21 cellular contexts compared by ENCODE assay signal in the genomic region with DNA sequence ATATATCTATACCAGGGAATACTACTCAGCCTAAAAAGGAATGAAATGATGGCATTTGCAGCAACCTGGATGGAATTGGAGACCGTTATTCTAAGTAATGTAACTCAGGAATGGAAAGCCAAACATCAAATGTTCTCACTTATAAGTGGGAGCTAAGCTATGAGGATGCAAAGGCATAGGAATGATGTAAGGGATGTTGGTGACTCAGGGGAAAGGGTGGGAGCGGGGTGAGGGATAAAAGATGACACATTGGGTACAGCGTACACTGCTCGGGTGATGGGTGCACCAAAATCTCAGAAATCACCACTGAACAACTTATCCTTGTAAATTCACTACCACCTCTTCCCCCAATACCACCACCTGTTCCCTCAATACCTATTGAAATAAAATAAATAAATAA.
DNase-seq lines count a peak whose midpoint lies in the region; ATAC-seq, FAIRE-seq and TF ChIP-seq lines count a peak whose summit lies in the region.
"Had no signal": no experiment of that assay in that cellular context is flagged by ENCODE, and none has a peak within 500 bp of the region (broad histone marks: within the 10 kb centered on the region; RNA-seq: fewer than 3 reads in every experiment).

No MANE protein-coding gene starts in this region.

- H3K36me3 ChIP-seq in RWPE2 (ENCODE audit: low read depth) = no peaks in the 10 kb centered on the region

- H3K4me3 ChIP-seq in RWPE2 (ENCODE audit: severe bottlenecking) = no peak overlapping the region
- H3K4me3 ChIP-seq in fibroblast of pulmonary artery (replicated peaks; ENCODE audit: low read depth, low read length) = no peak overlapping the region
- H3K4me3 ChIP-seq: GM12878 had no signal

- H3K4me1 ChIP-seq in RWPE2 (ENCODE audit: insufficient read depth, poor library complexity, severe bottlenecking) = peaks cover 12% of the 10 kb centered on the region

- H3K27ac ChIP-seq in RWPE2 (ENCODE audit: poor library complexity, severe bottlenecking) = no peak overlapping the region
- H3K27ac ChIP-seq: RWPE1 had no signal

- H3K9me3 ChIP-seq in RWPE2 (ENCODE audit: severe bottlenecking) = no peaks in the 10 kb centered on the region
- H3K9me3 ChIP-seq: SK-N-SH had no signal

- no peaks in the 10 kb centered on the region for H3K27me3 ChIP-seq in RWPE2 (ENCODE audit: insufficient read depth, poor library complexity, severe bottlenecking)

- no peak for TF ChIP-seq CTCF in RWPE2 (IDR thresholded peaks at IDR 0.05; ENCODE audit: poor library complexity, severe bottlenecking)
- no peak for TF ChIP-seq CTCF in fibroblast of pulmonary artery (IDR thresholded peaks at IDR 0.05; ENCODE audit: low read length, missing control alignments)

- no peak for FAIRE-seq in HTR-8/SVneo (lab: Jason Lieb, UNC)
- FAIRE-seq: GM12878, H54 had no signal

- ATAC-seq in RWPE2 (ENCODE audit: low read depth) = peak; percentile 82
- no peak for ATAC-seq in GM21723 (IDR thresholded peaks at IDR 0.05; ENCODE audit: unreplicated experiment)
- ATAC-seq: GM12878 had no signal

- DNase-seq in ELR (ENCODE audit: low read depth) (peak; percentile 53), RWPE2 (ENCODE audit: low spot score) (no peak), fibroblast of pulmonary artery (ENCODE audit: low read depth) (peak; percentile 26), HTR-8/SVneo (ENCODE audit: insufficient read length, low spot score) (no peak), NCI-H2107 treated with DMSO at 0.1 percent for 48 hours (lab: John Stamatoyannopoulos, UW; ENCODE audit: unreplicated experiment) (no peak), SKM-1 (lab: John Stamatoyannopoulos, UW; ENCODE audit: unreplicated experiment) (no peak)
- DNase-seq: CD4-positive, CD25-positive, alpha-beta regulatory T cell; KBM-7; NCI-H1092; NCI-H1436; NCI-H187 treated with DMSO at 0.1 percent for 48 hours; NCI-H2107; NCI-H510A treated with DMSO at 0.1 percent for 48 hours; NCI-H748 treated with DMSO at 0.1 percent for 48 hours; NK-92 treated with Interleukin-12 subunit alpha and Interleukin-12 subunit beta, amount 100 ng/mL, for 24 hours; SIG-M5; SK-N-SH had no signal

Comparison
In these comparisons a context has a peak if more than half of its experiments do, and no peak if none do; other contexts are left out.
1. DNase-seq: peak in ELR (single experiment) and fibroblast of pulmonary artery (single experiment); none in RWPE2 (single experiment), HTR-8/SVneo (single experiment), NCI-H2107 treated with DMSO at 0.1 percent for 48 hours (single experiment) and SKM-1 (single experiment).